In the genomic region with DNA sequence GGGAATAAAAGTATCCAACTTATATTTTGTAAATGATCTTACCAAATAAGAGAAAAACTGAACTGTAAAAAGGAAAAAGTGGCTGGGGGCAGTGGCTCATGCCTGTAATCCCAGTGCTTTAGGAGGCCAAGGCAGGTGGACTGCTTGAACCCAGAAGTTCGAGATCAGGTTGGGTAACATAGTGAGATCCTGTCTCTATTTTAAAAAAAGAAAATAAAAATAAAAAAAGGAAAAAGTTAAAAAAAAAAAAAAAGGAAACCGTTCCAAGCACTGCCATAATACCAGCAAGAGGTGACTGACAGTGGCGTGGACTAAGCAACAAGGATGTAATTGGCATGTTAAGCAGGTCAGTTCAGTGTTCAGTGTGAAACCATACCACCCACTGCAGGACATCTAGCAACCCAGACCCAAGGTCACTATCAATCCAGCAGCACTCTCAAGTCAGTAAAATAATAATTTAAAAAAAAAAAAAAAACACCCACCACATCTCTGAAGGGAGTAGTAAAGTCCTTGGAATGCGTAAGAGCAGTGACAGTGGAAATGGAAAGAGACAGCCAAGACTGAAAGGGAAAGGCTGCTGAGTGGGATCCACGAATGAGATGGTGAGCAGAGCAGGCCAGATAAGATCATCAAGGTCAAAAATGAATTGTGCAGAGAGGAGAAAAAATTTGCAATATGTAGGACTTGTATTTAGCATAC, we compare ENCODE assay signal across 1 cellular context.
TF ChIP-seq lines count a peak whose summit lies in the region.

No MANE protein-coding gene starts in this region.

TF ChIP-seq in GM12878, 131 proteins besides CTCF, POLR2A, EP300 and RAD21 (continued from another document):
- TF ChIP-seq, protein P1, sequence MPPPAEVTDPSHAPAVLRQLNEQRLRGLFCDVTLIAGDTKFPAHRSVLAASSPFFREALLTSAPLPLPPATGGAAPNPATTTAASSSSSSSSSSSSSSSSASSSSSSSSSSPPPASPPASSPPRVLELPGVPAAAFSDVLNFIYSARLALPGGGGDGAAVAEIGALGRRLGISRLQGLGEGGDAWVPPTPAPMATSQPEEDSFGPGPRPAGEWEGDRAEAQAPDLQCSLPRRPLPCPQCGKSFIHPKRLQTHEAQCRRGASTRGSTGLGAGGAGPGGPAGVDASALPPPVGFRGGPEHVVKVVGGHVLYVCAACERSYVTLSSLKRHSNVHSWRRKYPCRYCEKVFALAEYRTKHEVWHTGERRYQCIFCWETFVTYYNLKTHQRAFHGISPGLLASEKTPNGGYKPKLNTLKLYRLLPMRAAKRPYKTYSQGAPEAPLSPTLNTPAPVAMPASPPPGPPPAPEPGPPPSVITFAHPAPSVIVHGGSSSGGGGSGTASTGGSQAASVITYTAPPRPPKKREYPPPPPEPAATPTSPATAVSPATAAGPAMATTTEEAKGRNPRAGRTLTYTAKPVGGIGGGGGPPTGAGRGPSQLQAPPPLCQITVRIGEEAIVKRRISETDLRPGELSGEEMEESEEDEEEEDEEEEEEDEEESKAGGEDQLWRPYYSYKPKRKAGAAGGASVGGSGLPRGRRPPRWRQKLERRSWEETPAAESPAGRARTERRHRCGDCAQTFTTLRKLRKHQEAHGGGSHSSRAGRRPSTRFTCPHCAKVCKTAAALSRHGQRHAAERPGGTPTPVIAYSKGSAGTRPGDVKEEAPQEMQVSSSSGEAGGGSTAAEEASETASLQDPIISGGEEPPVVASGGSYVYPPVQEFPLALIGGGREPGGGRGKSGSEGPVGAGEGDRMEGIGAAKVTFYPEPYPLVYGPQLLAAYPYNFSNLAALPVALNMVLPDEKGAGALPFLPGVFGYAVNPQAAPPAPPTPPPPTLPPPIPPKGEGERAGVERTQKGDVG (CRISPR knock-in tag; IDR thresholded peaks at IDR 0.05) = no peak
- TF ChIP-seq NBN (IDR thresholded peaks at IDR 0.05) (no peak), ZNF687 (IDR thresholded peaks at IDR 0.05) (no peak), SUPT20H (IDR thresholded peaks at IDR 0.05; ENCODE audit: borderline replicate concordance, control insufficient read depth, low read depth, low read length) (no peak), RUNX3 (IDR thresholded peaks at IDR 0.05; ENCODE audit: low read length) (no peak), ZSCAN29 (IDR thresholded peaks at IDR 0.05) (no peak), ZBED1 (IDR thresholded peaks at IDR 0.05; ENCODE audit: borderline replicate concordance) (no peak), SMARCA5 (IDR thresholded peaks at IDR 0.05) (no peak), SIX5 (IDR thresholded peaks at IDR 0.05; ENCODE audit: low read depth, low read length, severe bottlenecking) (no peak), GATAD2B (conservative IDR thresholded peaks at IDR 0.05; ENCODE audit: low read depth) (no peak), ZBTB11 (CRISPR knock-in tag; IDR thresholded peaks at IDR 0.05) (no peak), BMI1 (IDR thresholded peaks at IDR 0.05; ENCODE audit: borderline replicate concordance) (no peak), HCFC1 (IDR thresholded peaks at IDR 0.05; ENCODE audit: low read length) (no peak), CREM (IDR thresholded peaks at IDR 0.05; ENCODE audit: low read depth) (no peak)
